8 cellular contexts compared by ENCODE assay signal in genomic region chr13:29846475-29847256, GRCh38. TPM values are rescaled to one million over a fixed set of nuclear protein-coding genes. Genes with fewer than 3 reads are reported as not detected.
DNase-seq lines count a peak whose midpoint lies in the region; ATAC-seq, FAIRE-seq and TF ChIP-seq lines count a peak whose summit lies in the region.

No MANE protein-coding gene starts in this region.

- no peaks in the 10 kb centered on the region for H3K36me3 ChIP-seq in A673 (ENCODE audit: insufficient read depth, low read length, poor library complexity, severe bottlenecking)
- H3K36me3 ChIP-seq in colonic mucosa = no peaks in the 10 kb centered on the region
- peaks cover 0 to 10% (median 0%) of the 10 kb centered on the region in 3 experiments for H3K36me3 ChIP-seq in naive thymus-derived CD4-positive, alpha-beta T cell (ENCODE audit: control insufficient read depth in 2 of 3, insufficient read depth in 3 of 3, low read length in 3 of 3)

- H3K27ac ChIP-seq in A673 (ENCODE audit: low read depth, low read length, poor library complexity, severe bottlenecking) (no peak overlapping the region), colonic mucosa (no peak overlapping the region)
- H3K27ac ChIP-seq in naive thymus-derived CD4-positive, alpha-beta T cell (ENCODE audit: low read depth, low read length) = peak overlapping the region; percentile 63

- H3K9ac ChIP-seq in colonic mucosa (ENCODE audit: low read depth in 2 of 2, low read length in 2 of 2) = peak overlapping the region in 1 of 2 donors; percentile 65

- CTCF ChIA-PET in A673 (lab: Charles Lee) = no interaction called here
- CTCF ChIA-PET in naive thymus-derived CD4-positive, alpha-beta T cell (lab: Charles Lee) = interaction anchor here (0.7 to 9.0 kb wide), 9 partner anchors 38 to 266 kb away, joined by 3 to 109 read pairs (median 4); no protein-coding TSS in a partner anchor

- POLR2A ChIA-PET in A673 (lab: Charles Lee; ENCODE audit: low non-redundant PET) = no interaction called here
- POLR2A ChIA-PET in naive thymus-derived CD4-positive, alpha-beta T cell (lab: Charles Lee) = interaction anchor here (0.5 to 5.4 kb wide), 8 partner anchors 51 to 267 kb away, joined by 3 to 51 read pairs (median 3); no protein-coding TSS in a partner anchor

- H3K4me3 ChIP-seq in A673 (ENCODE audit: low read depth, low read length, poor library complexity, severe bottlenecking) = peak overlapping the region; percentile 49
- peak overlapping the region; percentile 84 for H3K4me3 ChIP-seq in colonic mucosa
- H3K4me3 ChIP-seq in naive thymus-derived CD4-positive, alpha-beta T cell (ENCODE audit: low read length) = peak overlapping the region; percentile 62

- H3K4me1 ChIP-seq in A673 (ENCODE audit: insufficient read depth, low read length, poor library complexity, severe bottlenecking) = peaks cover 18% of the 10 kb centered on the region
- H3K4me1 ChIP-seq in colonic mucosa = peaks cover 5% of the 10 kb centered on the region
- H3K4me1 ChIP-seq in naive thymus-derived CD4-positive, alpha-beta T cell (ENCODE audit: control insufficient read depth in 2 of 2, insufficient read depth in 2 of 2, low read length in 2 of 2) = peaks cover 13 to 14% of the 10 kb centered on the region in 2 donors

- no peaks in the 10 kb centered on the region for H3K36me3 Mint-ChIP-seq in IgD-negative memory B cell
- H3K36me3 Mint-ChIP-seq in naive thymus-derived CD4-positive, alpha-beta T cell = peaks cover 0 to 7% (median 0%) of the 10 kb centered on the region in 5 donors

- intact Hi-C loops in A673 (cut with micrococcal nuclease; ENCODE audit: unreplicated experiment) = loop anchor here (1.0 to 10.0 kb wide), 2 partner anchors 266 to 342 kb away; no protein-coding TSS in a partner anchor
- intact Hi-C loops in colonic mucosa (cut with DNase I) = loop anchor here (5.0 kb wide), 2 partner anchors 74 to 266 kb away; no protein-coding TSS in a partner anchor
- intact Hi-C loops in naive thymus-derived CD4-positive, alpha-beta T cell (cut with micrococcal nuclease) = loop anchor here (5.0 kb wide), 5 partner anchors 339 to 896 kb away; no protein-coding TSS in a partner anchor

- no peak for ATAC-seq in naive thymus-derived CD4-positive, alpha-beta T cell
- ATAC-seq in activated CD4-positive, CD25-positive, alpha-beta regulatory T cell treated with anti-CD3 and anti-CD28 coated beads, Interleukin-2, amount 50 U/mL, for 24 hours = no peak
- ATAC-seq in GM18858 (IDR thresholded peaks at IDR 0.05; ENCODE audit: unreplicated experiment) = no peak

- no peak for FAIRE-seq in frontal cortex (lab: Jason Lieb, UNC)

- H3K27me3 Mint-ChIP-seq in IgD-negative memory B cell = no peaks in the 10 kb centered on the region
- peaks cover 0 to 3% (median 0%) of the 10 kb centered on the region in 5 donors for H3K27me3 Mint-ChIP-seq in naive thymus-derived CD4-positive, alpha-beta T cell

- peak overlapping the region in 2 of 3 donors; percentile 20 to 22 for H3K27ac Mint-ChIP-seq in IgD-negative memory B cell
- peak overlapping the region; percentile 25 to 97 (median 92) for H3K27ac Mint-ChIP-seq in naive thymus-derived CD4-positive, alpha-beta T cell

- H3K9me3 Mint-ChIP-seq in IgD-negative memory B cell = no peaks in the 10 kb centered on the region
- H3K9me3 Mint-ChIP-seq in naive thymus-derived CD4-positive, alpha-beta T cell = peaks cover 0 to 1% (median 0%) of the 10 kb centered on the region in 11 donors

- DNase-seq in A673 (ENCODE audit: low spot score) (no peak), colonic mucosa (no peak), frontal cortex (ENCODE audit: low spot score in 2 of 2) (no peak), COLO668 (lab: John Stamatoyannopoulos, UW; ENCODE audit: unreplicated experiment) (no peak)
- DNase-seq in naive thymus-derived CD4-positive, alpha-beta T cell = no peak

- TF ChIP-seq CTCF in A673 (conservative IDR thresholded peaks at IDR 0.05; ENCODE audit: low read depth, low read length) (no peak), colonic mucosa (IDR thresholded peaks at IDR 0.05) (no peak)

- no peaks in the 10 kb centered on the region for H3K9me3 ChIP-seq in A673 (ENCODE audit: low read depth, low read length, poor library complexity, severe bottlenecking)
- H3K9me3 ChIP-seq in colonic mucosa = no peaks in the 10 kb centered on the region
- no peaks in the 10 kb centered on the region for H3K9me3 ChIP-seq in naive thymus-derived CD4-positive, alpha-beta T cell (ENCODE audit: control insufficient read depth in 2 of 3, low read length in 3 of 3)

- BruUV-seq in A673 (replicated peaks; lab: Mats Ljungman, UMichigan) = no TSS peak

- no peaks in the 10 kb centered on the region for H3K27me3 ChIP-seq in A673 (replicated peaks; ENCODE audit: insufficient read depth, low read depth, low read length, poor library complexity)
- H3K27me3 ChIP-seq in colonic mucosa = no peaks in the 10 kb centered on the region
- H3K27me3 ChIP-seq in naive thymus-derived CD4-positive, alpha-beta T cell (ENCODE audit: control insufficient read depth in 2 of 2, insufficient read depth in 2 of 2, low read length in 2 of 2) = no peaks in the 10 kb centered on the region

- H3K4me1 Mint-ChIP-seq in IgD-negative memory B cell = peaks cover 30 to 40% (median 39%) of the 10 kb centered on the region in 3 donors
- peaks cover 26 to 66% (median 50%) of the 10 kb centered on the region in 7 donors for H3K4me1 Mint-ChIP-seq in naive thymus-derived CD4-positive, alpha-beta T cell

- peak overlapping the region; percentile 76 to 95 (median 90) for H3K4me3 Mint-ChIP-seq in IgD-negative memory B cell
- H3K4me3 Mint-ChIP-seq in naive thymus-derived CD4-positive, alpha-beta T cell = peak overlapping the region; percentile 91 to 99 (median 96)

RNA-seq across cellular contexts. Expression of gene UBL3, which starts 3.8 kb away (rescaled TPM):
- total RNA-seq in A673 (2021) (12.0 and 13.0 TPM in 2 replicates), colonic mucosa (10 to 100 TPM; 30.0 to 50.3 TPM), frontal cortex (62.0 TPM)
- 25.7 TPM for polyA plus RNA-seq in IgD-negative memory B cell
- 10 to 100 TPM; 12.7 to 34.5 (median 28.9) TPM for total RNA-seq in naive thymus-derived CD4-positive, alpha-beta T cell
- polyA plus RNA-seq in naive thymus-derived CD4-positive, alpha-beta T cell = 10 to 100 TPM; 27.3 to 30.8 TPM
